Comparison of ENCODE assay signal across 16 cellular contexts in the genomic region with DNA sequence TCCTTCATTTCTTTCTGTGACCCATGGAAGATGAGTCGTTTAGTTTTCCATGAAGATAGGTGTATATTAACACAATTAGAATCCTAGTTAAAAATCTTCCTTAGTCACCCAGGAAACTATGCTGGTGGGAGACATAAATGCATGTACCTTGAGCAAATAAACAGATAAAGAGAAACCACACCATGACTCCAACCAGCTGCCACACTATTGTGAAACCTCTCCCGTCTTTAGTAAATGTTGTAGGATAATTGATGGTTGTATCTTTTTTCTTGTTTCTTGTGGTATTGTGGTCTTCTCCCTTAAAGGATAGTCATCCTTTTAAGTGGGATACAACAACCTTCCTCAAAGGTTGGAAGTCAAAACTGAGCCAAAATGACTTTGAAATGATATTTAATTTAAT.
DNase-seq lines count a peak whose midpoint lies in the region; ATAC-seq, FAIRE-seq and TF ChIP-seq lines count a peak whose summit lies in the region.
"Had no signal": no experiment of that assay in that cellular context is flagged by ENCODE, and none has a peak within 500 bp of the region (broad histone marks: within the 10 kb centered on the region; RNA-seq: fewer than 3 reads in every experiment).

No MANE protein-coding gene starts in this region.

- no peaks in the 10 kb centered on the region for H3K4me1 ChIP-seq in PC-3 (ENCODE audit: insufficient read depth, low read length)

- no peaks in the 10 kb centered on the region for H3K27me3 ChIP-seq in PC-3 (ENCODE audit: low read length)
- H3K27me3 ChIP-seq: cardiac muscle cell had no signal

- H2AFZ ChIP-seq in PC-3 (ENCODE audit: low read length), result no peak overlapping the region

- H3K4me3 ChIP-seq in PC-3 (ENCODE audit: low read length), result no peak overlapping the region
- no peak overlapping the region for H3K4me3 ChIP-seq in epithelial cell of proximal tubule (ENCODE audit: low read depth, low read length)
- H3K4me3 ChIP-seq: cardiac muscle cell had no signal

- no peak for DNase-seq in activated naive CD8-positive, alpha-beta T cell treated with anti-CD3 and anti-CD28 coated beads, Interleukin-2, amount 50 U/mL, for 24 hours
- DNase-seq in activated naive CD8-positive, alpha-beta T cell treated with anti-CD3 and anti-CD28 coated beads for 36 hours, result no peak
- peak; percentile 12 for DNase-seq in PC-3
- DNase-seq in epithelial cell of proximal tubule (ENCODE audit: low read depth), result peak; percentile 38
- DNase-seq in urothelium cell line (ENCODE audit: low spot score), result peak; percentile 19
- no peak for DNase-seq in activated gamma-delta T cell (lab: John Stamatoyannopoulos, UW)
- no peak for DNase-seq in AG08396 (ENCODE audit: low spot score)
- DNase-seq: activated CD8-positive, alpha-beta memory T cell treated with anti-CD3 and anti-CD28 coated beads, Interleukin-2, amount 10 ng/mL, durations not matched to agents 7 days and 5 days; Calu3; effector memory CD4-positive, alpha-beta T cell; foreskin melanocyte; T-helper 17 cell had no signal

- H3K9ac ChIP-seq in PC-3 (ENCODE audit: low read length), result no peak overlapping the region

- H3K9me2 ChIP-seq in PC-3 (replicated peaks; ENCODE audit: low read length), result no peaks in the 10 kb centered on the region

- no peak overlapping the region for H3K4me2 ChIP-seq in PC-3 (ENCODE audit: low read length)

- H3K36me3 ChIP-seq in PC-3 (ENCODE audit: low read depth, low read length), result no peaks in the 10 kb centered on the region
- H3K36me3 ChIP-seq: cardiac muscle cell had no signal

- no peaks in the 10 kb centered on the region for H3K36me3 Mint-ChIP-seq in activated naive CD8-positive, alpha-beta T cell treated with anti-CD3 and anti-CD28 coated beads, Interleukin-2, amount 50 U/mL, for 24 hours (ENCODE audit: low read depth)
- peaks cover 2% of the 10 kb centered on the region for H3K36me3 Mint-ChIP-seq in activated naive CD8-positive, alpha-beta T cell treated with anti-CD3 and anti-CD28 coated beads for 36 hours
- H3K36me3 Mint-ChIP-seq: activated CD8-positive, alpha-beta memory T cell treated with anti-CD3 and anti-CD28 coated beads, Interleukin-2, amount 10 ng/mL, durations not matched to agents 7 days and 5 days had no signal

- H3K4me3 Mint-ChIP-seq in activated naive CD8-positive, alpha-beta T cell treated with anti-CD3 and anti-CD28 coated beads, Interleukin-2, amount 50 U/mL, for 24 hours, result no peak overlapping the region
- no peak overlapping the region for H3K4me3 Mint-ChIP-seq in activated naive CD8-positive, alpha-beta T cell treated with anti-CD3 and anti-CD28 coated beads for 36 hours
- H3K4me3 Mint-ChIP-seq: activated CD8-positive, alpha-beta memory T cell treated with anti-CD3 and anti-CD28 coated beads, Interleukin-2, amount 10 ng/mL, durations not matched to agents 7 days and 5 days; nephron; T-helper 17 cell had no signal

- no peaks in the 10 kb centered on the region for H3F3A ChIP-seq in PC-3 (ENCODE audit: low read length, unreplicated experiment)

- no peaks in the 10 kb centered on the region for H4K20me1 ChIP-seq in PC-3 (ENCODE audit: low read length)

- POLR2A ChIA-PET in PC-3 (lab: Charles Lee; ENCODE audit: unreplicated experiment), result no interaction called here

- TF ChIP-seq CTCF in PC-3 (conservative IDR thresholded peaks at IDR 0.05; ENCODE audit: low read depth, low read length), result no peak
- TF ChIP-seq CTCF in epithelial cell of proximal tubule (conservative IDR thresholded peaks at IDR 0.05; ENCODE audit: low read depth, low read length), result no peak

- no peaks in the 10 kb centered on the region for H3K9me3 Mint-ChIP-seq in activated naive CD8-positive, alpha-beta T cell treated with anti-CD3 and anti-CD28 coated beads, Interleukin-2, amount 50 U/mL, for 24 hours
- H3K9me3 Mint-ChIP-seq in activated naive CD8-positive, alpha-beta T cell treated with anti-CD3 and anti-CD28 coated beads for 36 hours, result peaks cover 1% of the 10 kb centered on the region

- H3K27me3 Mint-ChIP-seq in activated naive CD8-positive, alpha-beta T cell treated with anti-CD3 and anti-CD28 coated beads, Interleukin-2, amount 50 U/mL, for 24 hours, result no peaks in the 10 kb centered on the region
- H3K27me3 Mint-ChIP-seq in activated naive CD8-positive, alpha-beta T cell treated with anti-CD3 and anti-CD28 coated beads for 36 hours, result no peaks in the 10 kb centered on the region
- H3K27me3 Mint-ChIP-seq: activated CD8-positive, alpha-beta memory T cell treated with anti-CD3 and anti-CD28 coated beads, Interleukin-2, amount 10 ng/mL, durations not matched to agents 7 days and 5 days; T-helper 17 cell had no signal

- H3K79me2 ChIP-seq in PC-3 (ENCODE audit: low read length), result no peaks in the 10 kb centered on the region

- H3K27ac Mint-ChIP-seq in activated naive CD8-positive, alpha-beta T cell treated with anti-CD3 and anti-CD28 coated beads, Interleukin-2, amount 50 U/mL, for 24 hours, result no peak overlapping the region
- no peak overlapping the region for H3K27ac Mint-ChIP-seq in activated naive CD8-positive, alpha-beta T cell treated with anti-CD3 and anti-CD28 coated beads for 36 hours
- H3K27ac Mint-ChIP-seq: activated CD8-positive, alpha-beta memory T cell treated with anti-CD3 and anti-CD28 coated beads, Interleukin-2, amount 10 ng/mL, durations not matched to agents 7 days and 5 days; nephron; T-helper 17 cell had no signal

- intact Hi-C loops in PC-3 (cut with micrococcal nuclease), result no loop called here

- ATAC-seq in activated naive CD8-positive, alpha-beta T cell treated with anti-CD3 and anti-CD28 coated beads, Interleukin-2, amount 50 U/mL, for 24 hours, result peak; percentile 57
- ATAC-seq in PC-3, result no peak
- no peak for ATAC-seq in GM21528 (IDR thresholded peaks at IDR 0.05; ENCODE audit: low FRiP score, unreplicated experiment)
- ATAC-seq: activated CD8-positive, alpha-beta memory T cell treated with anti-CD3 and anti-CD28 coated beads, Interleukin-2, amount 10 ng/mL, durations not matched to agents 7 days and 5 days; Right ventricle myocardium inferior; T-helper 17 cell had no signal

- no peaks in the 10 kb centered on the region for H3K9me3 ChIP-seq in PC-3 (ENCODE audit: low read length)

- H3K27ac ChIP-seq in PC-3 (ENCODE audit: low read length), result no peak overlapping the region
- H3K27ac ChIP-seq: cardiac muscle cell had no signal

- H3K4me1 Mint-ChIP-seq in activated naive CD8-positive, alpha-beta T cell treated with anti-CD3 and anti-CD28 coated beads, Interleukin-2, amount 50 U/mL, for 24 hours, result peaks cover 3% of the 10 kb centered on the region
- H3K4me1 Mint-ChIP-seq in activated naive CD8-positive, alpha-beta T cell treated with anti-CD3 and anti-CD28 coated beads for 36 hours, result peaks cover 7% of the 10 kb centered on the region
- H3K4me1 Mint-ChIP-seq: activated CD8-positive, alpha-beta memory T cell treated with anti-CD3 and anti-CD28 coated beads, Interleukin-2, amount 10 ng/mL, durations not matched to agents 7 days and 5 days had no signal

- CTCF ChIA-PET in PC-3 (lab: Charles Lee), result no interaction called here

- FAIRE-seq in urothelium cell line (lab: Jason Lieb, UNC), result no peak

- no TSS peak for BruUV-seq in PC-3 (replicated peaks; lab: Mats Ljungman, UMichigan)

Comparison
In these comparisons a context has a peak if more than half of its experiments do, and no peak if none do; other contexts are left out.
1. DNase-seq: peak in PC-3 (single experiment), epithelial cell of proximal tubule (single experiment) and urothelium cell line (single experiment); none in activated naive CD8-positive, alpha-beta T cell treated with anti-CD3 and anti-CD28 coated beads, Interleukin-2, amount 50 U/mL, for 24 hours (single experiment), activated naive CD8-positive, alpha-beta T cell treated with anti-CD3 and anti-CD28 coated beads for 36 hours (single experiment), activated gamma-delta T cell (single experiment) and AG08396 (single experiment).